1 cellular context compared by ENCODE assay signal in genomic region chr16:23577493-23577892, GRCh38.
TF ChIP-seq lines count a peak whose summit lies in the region.

No MANE protein-coding gene starts in this region.

TF ChIP-seq in IMR-90, 13 proteins besides CTCF, POLR2A, EP300 and RAD21 (continued from another document):
- TF ChIP-seq ELK1 (IDR thresholded peaks at IDR 0.05; ENCODE audit: borderline replicate concordance, low read depth, low read length) (no peak), NFE2L2 (IDR thresholded peaks at IDR 0.05; ENCODE audit: low read depth, low read length) (no peak), MAFK (IDR thresholded peaks at IDR 0.05; ENCODE audit: low read depth, low read length) (no peak), BHLHE40 (IDR thresholded peaks at IDR 0.05; ENCODE audit: low read depth, low read length) (no peak), SMC3 (IDR thresholded peaks at IDR 0.05; ENCODE audit: low read depth, low read length) (no peak), USF2 (IDR thresholded peaks at IDR 0.05; ENCODE audit: low read depth, low read length) (no peak), MAZ (IDR thresholded peaks at IDR 0.05; ENCODE audit: borderline replicate concordance, low read depth, low read length) (no peak), CEBPB (IDR thresholded peaks at IDR 0.05; ENCODE audit: low read depth, low read length) (no peak)
